In genomic region chr1:182595641-182596240, GRCh38 we compare ENCODE assay signal across 8 cellular contexts. TPM values are rescaled to one million over a fixed set of nuclear protein-coding genes. Genes with fewer than 3 reads are reported as not detected.
DNase-seq lines count a peak whose midpoint lies in the region; ATAC-seq, FAIRE-seq and TF ChIP-seq lines count a peak whose summit lies in the region.

No MANE protein-coding gene starts in this region.

- DNase-seq in MM.1S (peak; percentile 68), T follicular helper cell (ENCODE audit: low read depth) (peak; percentile 40), amniotic epithelial cell (ENCODE audit: low read depth) (peak; percentile 87), left ventricle myocardium superior (peak; percentile 66), small intestine (peak; percentile 67)

- H3K36me3 ChIP-seq in MM.1S (replicated peaks; ENCODE audit: insufficient read depth, low read length) = no peaks in the 10 kb centered on the region; the same call in 1 of the 2 replicates
- no peaks in the 10 kb centered on the region for H3K36me3 ChIP-seq in small intestine (ENCODE audit: control insufficient read depth in 2 of 2, insufficient read depth in 2 of 2, low read length in 2 of 2)

- no peaks in the 10 kb centered on the region for H3K9me2 ChIP-seq in MM.1S (replicated peaks; ENCODE audit: insufficient read depth, low read length)

- TF ChIP-seq CTCF in MM.1S (IDR thresholded peaks at IDR 0.05; ENCODE audit: low read length) = peak; percentile 96

- H3K4me3 ChIP-seq in MM.1S (ENCODE audit: low read length) (no peak overlapping the region), small intestine (ENCODE audit: low read depth in 1 of 2, low read length in 2 of 2) (no peak overlapping the region)

- H3K27ac ChIP-seq in MM.1S (ENCODE audit: low read length) = no peak overlapping the region
- H3K27ac ChIP-seq in small intestine (ENCODE audit: low read depth in 1 of 2, low read length in 1 of 2) = no peak overlapping the region

- H3K27me3 ChIP-seq in MM.1S (replicated peaks; ENCODE audit: insufficient read depth, low read length) (no peaks in the 10 kb centered on the region), small intestine (ENCODE audit: control insufficient read depth in 2 of 2, insufficient read depth in 2 of 2, low read length in 2 of 2) (no peaks in the 10 kb centered on the region)

- FAIRE-seq in G401.6 (lab: Jason Lieb, UNC) (peak; percentile 69), small intestine (lab: Jason Lieb, UNC) (no peak)

- intact Hi-C loops in left ventricle myocardium superior (cut with micrococcal nuclease) = loop anchor here (10.0 kb wide), 1 partner anchor 151 kb away; no protein-coding TSS in a partner anchor

- no peaks in the 10 kb centered on the region for H3K79me2 ChIP-seq in MM.1S (ENCODE audit: low read length)

- H3K4me2 ChIP-seq in MM.1S (ENCODE audit: low read depth, low read length) = no peak overlapping the region

- H3K9ac ChIP-seq in MM.1S (ENCODE audit: low read length) = no peak overlapping the region

- H3F3A ChIP-seq in MM.1S (ENCODE audit: insufficient read depth, low read length) = no peaks in the 10 kb centered on the region

- ATAC-seq in left ventricle myocardium superior (peak; percentile 77), GM21576 (IDR thresholded peaks at IDR 0.05; ENCODE audit: unreplicated experiment) (no peak), GM21367 (IDR thresholded peaks at IDR 0.05; ENCODE audit: unreplicated experiment) (no peak)

- 35 to 36% (median 35%) methylated on average over 4 of the region's 4 CpGs for WGBS in small intestine, 3 donors

- H3K9me3 ChIP-seq in MM.1S (replicated peaks; ENCODE audit: insufficient read depth, low read length) = no peaks in the 10 kb centered on the region
- no peaks in the 10 kb centered on the region for H3K9me3 ChIP-seq in small intestine (ENCODE audit: control insufficient read depth, low read depth)

- peaks cover 4% of the 10 kb centered on the region; the same call in 1 of the 2 replicates for H4K20me1 ChIP-seq in MM.1S (ENCODE audit: insufficient read depth, low read length)

- H3K4me1 ChIP-seq in MM.1S (ENCODE audit: low read length) (no peaks in the 10 kb centered on the region), small intestine (ENCODE audit: control insufficient read depth in 2 of 2, insufficient read depth in 1 of 2, low read depth in 1 of 2, low read length in 1 of 2) (no peaks in the 10 kb centered on the region)

- H2AFZ ChIP-seq in MM.1S (ENCODE audit: low read length) = no peak overlapping the region

RNA-seq across cellular contexts. Expression of gene RNASEL, which starts 6.7 kb away (rescaled TPM):
- total RNA-seq in left ventricle myocardium superior = 2.7 TPM
- polyA plus RNA-seq in small intestine = 1 to 10 TPM; 4.9 to 9.4 (median 5.0) TPM

RNA-seq across cellular contexts. Expression of gene RGS16, which starts 8.4 kb away (rescaled TPM):
- 1.1 TPM for total RNA-seq in left ventricle myocardium superior
- polyA plus RNA-seq in small intestine = 1 to 10 TPM in 1 of 3 donors, under 1 TPM in 2; 0.27 to 2.8 (median 0.45) TPM
